Comparison of ENCODE assay signal across 16 cellular contexts in the genomic region with DNA sequence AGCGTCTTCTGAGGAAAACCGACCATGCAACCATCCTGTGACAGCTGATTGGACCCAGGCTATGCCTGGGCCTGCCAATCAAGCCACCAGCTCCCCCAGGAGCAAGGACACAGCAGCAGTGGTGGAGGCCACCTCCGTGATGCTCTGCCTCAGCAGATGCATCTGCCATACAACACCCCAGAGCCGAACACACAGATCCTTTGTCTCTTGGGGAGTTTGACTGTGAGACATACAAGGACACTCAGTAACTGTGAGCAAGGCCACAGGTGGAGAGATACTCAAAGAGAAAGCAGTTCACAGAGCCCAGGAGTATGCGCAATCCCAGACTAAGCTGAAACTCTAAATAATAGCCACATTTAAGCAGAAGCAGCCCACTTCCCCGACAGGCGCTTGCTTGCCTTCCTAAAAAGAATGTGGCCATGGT. TPM values are rescaled to one million over a fixed set of nuclear protein-coding genes. Genes with fewer than 3 reads are reported as not detected.
"Had no signal": no experiment of that assay in that cellular context is flagged by ENCODE, and none has a peak within 500 bp of the region (broad histone marks: within the 10 kb centered on the region; RNA-seq: fewer than 3 reads in every experiment).

No MANE protein-coding gene starts in this region.

- H3K27ac Mint-ChIP-seq: activated naive CD8-positive, alpha-beta T cell treated with anti-CD3 and anti-CD28 coated beads for 36 hours; activated T-helper 1 cell treated with anti-CD3 and anti-CD28 coated beads, Interleukin-12 subunit alpha, Interleukin-12 subunit beta, Interleukin-2, Interleukin-4 antibody, amounts not matched to agents 30 ng/mL and 10 ng/mL and 1 ng/mL, durations not matched to agents 14 hours and 24 hours and 36 hours had no signal

- H3K27me3 Mint-ChIP-seq: activated naive CD8-positive, alpha-beta T cell treated with anti-CD3 and anti-CD28 coated beads for 36 hours had no signal

- ATAC-seq: body of pancreas, esophagus mucosa had no signal

- H3K9me3 ChIP-seq: body of pancreas had no signal

- H3K36me3 Mint-ChIP-seq: activated naive CD8-positive, alpha-beta T cell treated with anti-CD3 and anti-CD28 coated beads for 36 hours; naive B cell had no signal

- H2AFZ ChIP-seq: hepatocyte had no signal

- H3K4me1 ChIP-seq: body of pancreas had no signal

- H3K27me3 ChIP-seq: hepatocyte had no signal

- H3K4me2 ChIP-seq: hepatocyte had no signal

- H3K27ac ChIP-seq: body of pancreas, hepatocyte had no signal

- H3K4me3 ChIP-seq: body of pancreas, hepatocyte, skin epidermis had no signal

- FAIRE-seq: colon, TTC549 had no signal

- H3K4me3 Mint-ChIP-seq: activated naive CD8-positive, alpha-beta T cell treated with anti-CD3 and anti-CD28 coated beads for 36 hours; activated T-helper 1 cell treated with anti-CD3 and anti-CD28 coated beads, Interleukin-12 subunit alpha, Interleukin-12 subunit beta, Interleukin-2, Interleukin-4 antibody, amounts not matched to agents 30 ng/mL and 10 ng/mL and 1 ng/mL, durations not matched to agents 14 hours and 24 hours and 36 hours; naive B cell had no signal

- H3K9me3 Mint-ChIP-seq: activated naive CD8-positive, alpha-beta T cell treated with anti-CD3 and anti-CD28 coated beads for 36 hours; naive B cell had no signal

- H3K79me2 ChIP-seq: hepatocyte had no signal

- DNase-seq: activated CD4-positive, alpha-beta T cell treated with anti-CD3 and anti-CD28 coated beads, Interleukin-2, amount 50 U/mL, for 1 hour; activated CD4-positive, CD25-positive, alpha-beta regulatory T cell; activated naive CD8-positive, alpha-beta T cell treated with anti-CD3 and anti-CD28 coated beads for 36 hours; amygdala; caudate nucleus; islet precursor cell; naive B cell; retina; stimulated activated CD4-positive, alpha-beta T cell treated with anti-CD3 and anti-CD28 coated beads, Interleukin-4, amount 100 ng/mL, for 24 hours had no signal

RNA-seq across cellular contexts. Expression of gene CDKN3, which starts 54.4 kb away (rescaled TPM):
- total RNA-seq: body of pancreas had no signal
